Comparison of ENCODE assay signal across 1 cellular context in genomic region chr1:27574871-27575831, GRCh38.
A peak's percentile ranks its signal among the peaks of the same experiment; 100 is the strongest.
TF ChIP-seq lines count a peak whose summit lies in the region.

No MANE protein-coding gene starts in this region.

TF ChIP-seq in HEK293, 187 proteins besides CTCF, POLR2A, EP300 and RAD21 (continued from another document):
- TF ChIP-seq HIC1 (tag by site-specific recombination; IDR thresholded peaks at IDR 0.05) (peak; percentile 55; the same call in 1 of the 2 replicates), ZBTB6 (tag by site-specific recombination; IDR thresholded peaks at IDR 0.05) (peak; percentile 94), ZNF16 (tag by site-specific recombination; IDR thresholded peaks at IDR 0.05; ENCODE audit: low read depth) (no peak), ZNF2 (tag by site-specific recombination; IDR thresholded peaks at IDR 0.05) (peak; percentile 76), ZBTB44 (tag by site-specific recombination; IDR thresholded peaks at IDR 0.05) (0 out of 2 replicates have a peak, but pooled peaks have one; percentile 55), ZNF501 (tag by site-specific recombination; IDR thresholded peaks at IDR 0.05) (peak; percentile 44; the same call in 1 of the 2 replicates), ZNF391 (tag by site-specific recombination; IDR thresholded peaks at IDR 0.05; ENCODE audit: borderline replicate concordance, low read depth) (peak; percentile 72; the same call in 1 of the 2 replicates), SETDB1 (IDR thresholded peaks at IDR 0.05; ENCODE audit: insufficient read length, low read length) (no peak), ZSCAN23 (tag by site-specific recombination; IDR thresholded peaks at IDR 0.05) (no peak), ZNF776 (tag by site-specific recombination; IDR thresholded peaks at IDR 0.05; ENCODE audit: borderline replicate concordance) (no peak), ZNF404 (tag by site-specific recombination; IDR thresholded peaks at IDR 0.05) (no peak), BCL6B (tag by site-specific recombination; IDR thresholded peaks at IDR 0.05) (no peak), ZBTB48 (tag by site-specific recombination; IDR thresholded peaks at IDR 0.05) (peak; percentile 78), ZNF518A (tag by site-specific recombination; conservative IDR thresholded peaks at IDR 0.05; ENCODE audit: low read depth) (no peak), ZNF639 (tag by site-specific recombination; IDR thresholded peaks at IDR 0.05) (peak; percentile 47; the same call in 1 of the 2 replicates), ZXDB (tag by site-specific recombination; IDR thresholded peaks at IDR 0.05) (peak; percentile 78), ZNF596 (tag by site-specific recombination; IDR thresholded peaks at IDR 0.05) (0 out of 2 replicates have a peak, but pooled peaks have one; percentile 11), TSHZ1 (tag by site-specific recombination; IDR thresholded peaks at IDR 0.05; ENCODE audit: borderline replicate concordance) (no peak), ZNF76 (tag by site-specific recombination; IDR thresholded peaks at IDR 0.05; ENCODE audit: borderline replicate concordance, low read depth) (peak; percentile 77), ZBTB17 (tag by site-specific recombination; IDR thresholded peaks at IDR 0.05) (peak; percentile 85), BCL11B (tag by site-specific recombination; IDR thresholded peaks at IDR 0.05; ENCODE audit: low read depth) (no peak), ZNF335 (tag by site-specific recombination; conservative IDR thresholded peaks at IDR 0.05) (peak; percentile 83), IKZF3 (tag by site-specific recombination; IDR thresholded peaks at IDR 0.05) (peak; percentile 17; the same call in 1 of the 2 replicates), ZNF18 (tag by site-specific recombination; IDR thresholded peaks at IDR 0.05) (no peak)
